8 cellular contexts compared by ENCODE assay signal in genomic region chr19:1813197-1813836, GRCh38. TPM values are rescaled to one million over a fixed set of nuclear protein-coding genes. Genes with fewer than 3 reads are reported as not detected.
DNase-seq lines count a peak whose midpoint lies in the region; ATAC-seq, FAIRE-seq and TF ChIP-seq lines count a peak whose summit lies in the region.

No MANE protein-coding gene starts in this region.

- peaks cover 8% of the 10 kb centered on the region for H3K36me3 Mint-ChIP-seq in activated CD8-positive, alpha-beta memory T cell treated with anti-CD3 and anti-CD28 coated beads, Interleukin-2, amount 10 ng/mL, durations not matched to agents 7 days and 5 days
- peaks cover 12% of the 10 kb centered on the region for H3K36me3 Mint-ChIP-seq in activated T-helper 17 cell treated with anti-CD3 and anti-CD28 coated beads, Interleukin-2, amount 50 U/mL, for 72 hours (ENCODE audit: low read depth)

- H3K9me3 ChIP-seq in keratinocyte (ENCODE audit: control insufficient read depth, low read depth, low read length) (no peaks in the 10 kb centered on the region), suprapubic skin (no peaks in the 10 kb centered on the region)

- H3K4me2 ChIP-seq in keratinocyte (ENCODE audit: control insufficient read depth, extremely low read depth, insufficient read depth, low read depth, low read length) = peak overlapping the region; percentile 95

- TF ChIP-seq EP300 in suprapubic skin (IDR thresholded peaks at IDR 0.05) = no peak

- H3K9me1 ChIP-seq in keratinocyte (ENCODE audit: control insufficient read depth, extremely low read depth, insufficient read depth, low read length) = no peaks in the 10 kb centered on the region

- H4K20me1 ChIP-seq in keratinocyte (ENCODE audit: control insufficient read depth, extremely low read depth, insufficient read depth, low read length) = no peaks in the 10 kb centered on the region

- FAIRE-seq in keratinocyte (lab: Jason Lieb, UNC) = no peak

- H3K4me3 ChIP-seq in keratinocyte (ENCODE audit: control insufficient read depth in 2 of 3, extremely low read depth in 1 of 3, insufficient read depth in 2 of 3, low read depth in 1 of 3, low read length in 3 of 3) = peak overlapping the region; percentile 46 to 77 (median 76)
- H3K4me3 ChIP-seq in suprapubic skin = peak overlapping the region; percentile 55

- H3K4me1 Mint-ChIP-seq in activated CD8-positive, alpha-beta memory T cell treated with anti-CD3 and anti-CD28 coated beads, Interleukin-2, amount 10 ng/mL, durations not matched to agents 7 days and 5 days = peaks cover 14% of the 10 kb centered on the region
- peaks cover 12% of the 10 kb centered on the region for H3K4me1 Mint-ChIP-seq in activated T-helper 17 cell treated with anti-CD3 and anti-CD28 coated beads, Interleukin-2, amount 50 U/mL, for 72 hours

- no peak for ATAC-seq in activated CD8-positive, alpha-beta memory T cell treated with anti-CD3 and anti-CD28 coated beads, Interleukin-2, amount 10 ng/mL, durations not matched to agents 7 days and 5 days
- ATAC-seq in activated T-helper 17 cell treated with anti-CD3 and anti-CD28 coated beads, Interleukin-2, amount 50 U/mL, for 72 hours (replicated peaks) = no peak

- H3K9ac ChIP-seq in keratinocyte (ENCODE audit: control insufficient read depth, extremely low read depth, insufficient read depth, low read length) = peak overlapping the region; percentile 50

- CTCF ChIA-PET in activated CD8-positive, alpha-beta memory T cell treated with anti-CD3 and anti-CD28 coated beads, Interleukin-2, amount 10 ng/mL, durations not matched to agents 7 days and 5 days (lab: Charles Lee) = interaction anchor here (0.8 to 2.9 kb wide), 4 partner anchors 13 to 141 kb away, joined by 4 to 19 read pairs (median 4); no protein-coding TSS in a partner anchor
- CTCF ChIA-PET in GM10248 (lab: Yijun Ruan, JAX) = interaction anchor here (0.8 to 7.2 kb wide), 4 partner anchors 12 to 140 kb away, joined by 3 to 51 read pairs (median 4); no protein-coding TSS in a partner anchor

- no peaks in the 10 kb centered on the region for H3K9me3 Mint-ChIP-seq in activated CD8-positive, alpha-beta memory T cell treated with anti-CD3 and anti-CD28 coated beads, Interleukin-2, amount 10 ng/mL, durations not matched to agents 7 days and 5 days (ENCODE audit: low read depth)
- no peaks in the 10 kb centered on the region for H3K9me3 Mint-ChIP-seq in activated T-helper 17 cell treated with anti-CD3 and anti-CD28 coated beads, Interleukin-2, amount 50 U/mL, for 72 hours

- H3K4me1 ChIP-seq in keratinocyte (ENCODE audit: control insufficient read depth, extremely low read depth, insufficient read depth, low read length) = peaks cover 11% of the 10 kb centered on the region
- H3K4me1 ChIP-seq in suprapubic skin = peaks cover 23% of the 10 kb centered on the region

- dilution Hi-C loops in keratinocyte (cut with MboI; ENCODE audit: extremely low pct_ligation_motif_present, low sequenced_read_pairs) = no loop called here

- no peaks in the 10 kb centered on the region for H3K79me2 ChIP-seq in keratinocyte (ENCODE audit: control insufficient read depth, insufficient read depth, low read length)

- H3K27ac ChIP-seq in keratinocyte (ENCODE audit: control insufficient read depth, insufficient read depth, low read length) = no peak overlapping the region
- no peak overlapping the region for H3K27ac ChIP-seq in suprapubic skin

- TF ChIP-seq CTCF in keratinocyte (optimal IDR thresholded peaks at IDR 0.05 in 1 of 3, IDR thresholded peaks at IDR 0.05 in 1 of 3, conservative IDR thresholded peaks at IDR 0.05 in 1 of 3; ENCODE audit: extremely low read depth in 1 of 3, insufficient read depth in 2 of 3, low read length in 3 of 3) = peak in 1 of 3 experiments; percentile 3
- TF ChIP-seq CTCF in suprapubic skin (IDR thresholded peaks at IDR 0.05) = no peak
- no peak for TF ChIP-seq CTCF in GM10248 (IDR thresholded peaks at IDR 0.05; ENCODE audit: control extremely low read depth, extremely low read depth, low read depth, missing control alignments)

- no peak for DNase-seq in activated CD8-positive, alpha-beta memory T cell treated with anti-CD3 and anti-CD28 coated beads, Interleukin-2, amount 10 ng/mL, durations not matched to agents 7 days and 5 days
- DNase-seq in activated CD8-positive, alpha-beta memory T cell treated with anti-CD3 and anti-CD28 coated beads for 24 hours = no peak
- DNase-seq in keratinocyte (ENCODE audit: low read depth, low spot score) = no peak
- no peak for DNase-seq in suprapubic skin (ENCODE audit: low spot score in 2 of 2)
- no peak for DNase-seq in GM10248 (ENCODE audit: extremely low spot score)
- no peak for DNase-seq in activated CD8-positive, alpha-beta memory T cell treated with anti-CD3 and anti-CD28 coated beads, Interleukin-2, amount 50 U/mL, for 4 hours
- no peak for DNase-seq in DMS153 treated with DMSO at 0.1 percent for 48 hours (lab: John Stamatoyannopoulos, UW; ENCODE audit: unreplicated experiment)

- peaks cover 13 to 15% of the 10 kb centered on the region in 2 experiments for H3K36me3 ChIP-seq in keratinocyte (ENCODE audit: control insufficient read depth in 2 of 2, extremely low read depth in 1 of 2, insufficient read depth in 2 of 2, low read length in 2 of 2)
- peaks cover 33% of the 10 kb centered on the region for H3K36me3 ChIP-seq in suprapubic skin

- H3K27ac Mint-ChIP-seq in activated CD8-positive, alpha-beta memory T cell treated with anti-CD3 and anti-CD28 coated beads, Interleukin-2, amount 10 ng/mL, durations not matched to agents 7 days and 5 days = peak overlapping the region; percentile 99
- peak overlapping the region; percentile 67 for H3K27ac Mint-ChIP-seq in activated T-helper 17 cell treated with anti-CD3 and anti-CD28 coated beads, Interleukin-2, amount 50 U/mL, for 72 hours

- H3K27me3 ChIP-seq in keratinocyte (ENCODE audit: control insufficient read depth, extremely low read depth, insufficient read depth, low read length) = no peaks in the 10 kb centered on the region
- H3K27me3 ChIP-seq in suprapubic skin = no peaks in the 10 kb centered on the region

- H3K4me3 Mint-ChIP-seq in activated CD8-positive, alpha-beta memory T cell treated with anti-CD3 and anti-CD28 coated beads, Interleukin-2, amount 10 ng/mL, durations not matched to agents 7 days and 5 days = peak overlapping the region; percentile 81
- peak overlapping the region; percentile 92 for H3K4me3 Mint-ChIP-seq in activated T-helper 17 cell treated with anti-CD3 and anti-CD28 coated beads, Interleukin-2, amount 50 U/mL, for 72 hours

- H2AFZ ChIP-seq in keratinocyte (ENCODE audit: control insufficient read depth, low read length) = no peak overlapping the region

- POLR2A ChIA-PET in GM10248 (lab: Yijun Ruan, JAX) = no interaction called here

- no peak for TF ChIP-seq POLR2A in suprapubic skin (IDR thresholded peaks at IDR 0.05)

- 47% methylated on average over 13 of the region's 13 CpGs for WGBS in suprapubic skin

- H3K27me3 Mint-ChIP-seq in activated CD8-positive, alpha-beta memory T cell treated with anti-CD3 and anti-CD28 coated beads, Interleukin-2, amount 10 ng/mL, durations not matched to agents 7 days and 5 days = no peaks in the 10 kb centered on the region
- H3K27me3 Mint-ChIP-seq in activated T-helper 17 cell treated with anti-CD3 and anti-CD28 coated beads, Interleukin-2, amount 50 U/mL, for 72 hours = no peaks in the 10 kb centered on the region

RNA-seq across cellular contexts. Expression of gene ATP8B3, which starts 1.2 kb away (rescaled TPM):
- 10 to 100 TPM in 1 of 2 experiments, 1 to 10 TPM in 1; 7.3 to 21.8 TPM for total RNA-seq in activated CD8-positive, alpha-beta memory T cell treated with anti-CD3 and anti-CD28 coated beads, Interleukin-2, amount 10 ng/mL, durations not matched to agents 7 days and 5 days
- total RNA-seq in activated T-helper 17 cell treated with anti-CD3 and anti-CD28 coated beads, Interleukin-2, amount 50 U/mL, for 72 hours = 10 to 100 TPM; 10.1 to 44.8 TPM
- 0.98 to 2.8 TPM (median 1.2 TPM) in 3 replicates for polyA plus RNA-seq in keratinocyte
- polyA plus RNA-seq in keratinocyte (2011; ENCODE audit: low read depth) = 0.44 TPM
- polyA plus RNA-seq in keratinocyte (2011; cell fraction: cytosol; rRNA removed) = 0.74 and 1.2 TPM in 2 replicates
- 3.3 and 7.1 TPM in 2 replicates for polyA plus RNA-seq in keratinocyte (2011; cell fraction: nucleus; rRNA removed)
- polyA plus RNA-seq in keratinocyte (2012; ENCODE audit: low replicate concordance) = 0.56 and 1.5 TPM in 2 replicates
- 0.82 to 3.7 TPM (median 1.3 TPM) in 3 replicates for polyA minus RNA-seq in keratinocyte
- polyA minus RNA-seq in keratinocyte (2011; cell fraction: cytosol; rRNA and poly(A)+ RNA removed) = 2.5 TPM
- 1.5 and 1.9 TPM in 2 replicates for polyA minus RNA-seq in keratinocyte (2011; cell fraction: nucleus; rRNA and poly(A)+ RNA removed)
- total RNA-seq in suprapubic skin = 1 to 10 TPM; 1.5 to 3.8 (median 1.8) TPM

RNA-seq across cellular contexts. Expression of gene REXO1, which starts 35.0 kb away (rescaled TPM):
- 10 to 100 TPM; 58.4 to 68.4 TPM for total RNA-seq in activated CD8-positive, alpha-beta memory T cell treated with anti-CD3 and anti-CD28 coated beads, Interleukin-2, amount 10 ng/mL, durations not matched to agents 7 days and 5 days
- total RNA-seq in activated T-helper 17 cell treated with anti-CD3 and anti-CD28 coated beads, Interleukin-2, amount 50 U/mL, for 72 hours = 10 to 100 TPM; 39.7 to 50.0 TPM
- polyA plus RNA-seq in keratinocyte = 6.1 to 18.6 TPM (median 9.1 TPM) in 3 replicates
- polyA plus RNA-seq in keratinocyte (2011; ENCODE audit: low read depth) = 15.3 TPM
- polyA plus RNA-seq in keratinocyte (2011; cell fraction: cytosol; rRNA removed) = 8.0 and 14.2 TPM in 2 replicates
- polyA plus RNA-seq in keratinocyte (2011; cell fraction: nucleus; rRNA removed) = 41.7 and 47.8 TPM in 2 replicates
- polyA plus RNA-seq in keratinocyte (2012; ENCODE audit: low replicate concordance) = 19.8 and 25.0 TPM in 2 replicates
- polyA minus RNA-seq in keratinocyte = 16.5 to 40.9 TPM (median 17.7 TPM) in 3 replicates
- polyA minus RNA-seq in keratinocyte (2011; cell fraction: cytosol; rRNA and poly(A)+ RNA removed) = 27.4 TPM
- 12.9 and 19.1 TPM in 2 replicates for polyA minus RNA-seq in keratinocyte (2011; cell fraction: nucleus; rRNA and poly(A)+ RNA removed)
- total RNA-seq in suprapubic skin = 10 to 100 TPM; 31.8 to 63.1 (median 38.3) TPM

RNA-seq across cellular contexts. Expression of gene KLF16, which starts 50.1 kb away (rescaled TPM):
- 10 to 100 TPM; 22.6 to 28.1 TPM for total RNA-seq in activated CD8-positive, alpha-beta memory T cell treated with anti-CD3 and anti-CD28 coated beads, Interleukin-2, amount 10 ng/mL, durations not matched to agents 7 days and 5 days
- total RNA-seq in activated T-helper 17 cell treated with anti-CD3 and anti-CD28 coated beads, Interleukin-2, amount 50 U/mL, for 72 hours = 10 to 100 TPM; 16.3 to 32.9 TPM
- 4.9 to 14.7 TPM (median 6.0 TPM) in 3 replicates for polyA plus RNA-seq in keratinocyte
- 2.6 TPM for polyA plus RNA-seq in keratinocyte (2011; ENCODE audit: low read depth)
- polyA plus RNA-seq in keratinocyte (2011; cell fraction: cytosol; rRNA removed) = 4.7 and 19.3 TPM in 2 replicates
- polyA plus RNA-seq in keratinocyte (2011; cell fraction: nucleus; rRNA removed) = 7.7 and 17.7 TPM in 2 replicates
- 13.9 and 30.6 TPM in 2 replicates for polyA plus RNA-seq in keratinocyte (2012; ENCODE audit: low replicate concordance)
- polyA minus RNA-seq in keratinocyte = 1.9 to 11.4 TPM (median 2.2 TPM) in 3 replicates
- 48.5 TPM for polyA minus RNA-seq in keratinocyte (2011; cell fraction: cytosol; rRNA and poly(A)+ RNA removed)
- polyA minus RNA-seq in keratinocyte (2011; cell fraction: nucleus; rRNA and poly(A)+ RNA removed) = 8.2 and 11.3 TPM in 2 replicates
- 10 to 100 TPM; 12.1 to 30.8 (median 20.9) TPM for total RNA-seq in suprapubic skin
